In genomic region chr10:119595134-119595714, GRCh38 we compare ENCODE assay signal across 8 cellular contexts. TPM values are rescaled to one million over a fixed set of nuclear protein-coding genes. Genes with fewer than 3 reads are reported as not detected.
DNase-seq lines count a peak whose midpoint lies in the region; ATAC-seq and TF ChIP-seq lines count a peak whose summit lies in the region.

No MANE protein-coding gene starts in this region.

- H3K4me1 ChIP-seq in left lung (peaks cover 37 to 52% of the 10 kb centered on the region in 2 donors), upper lobe of left lung (peaks cover 41 to 51% (median 48%) of the 10 kb centered on the region in 4 donors)

- intact Hi-C loops in left lung (cut with DNase I) = no loop called here

- peak overlapping the region; percentile 98 for H3K27ac ChIP-seq in 22Rv1
- peak overlapping the region; percentile 98 to 99 for H3K27ac ChIP-seq in left lung
- peak overlapping the region; percentile 90 to 99 (median 96) for H3K27ac ChIP-seq in upper lobe of left lung

- 15 to 21% methylated on average over 7 of the region's 7 CpGs for WGBS in upper lobe of left lung, 2 donors

- no peak for TF ChIP-seq POLR2A in upper lobe of left lung (IDR thresholded peaks at IDR 0.05)

- TF ChIP-seq CTCF in 22Rv1 (IDR thresholded peaks at IDR 0.05) (no peak), left lung (IDR thresholded peaks at IDR 0.05) (no peak), upper lobe of left lung (IDR thresholded peaks at IDR 0.05) (no peak)

- H3K9me3 ChIP-seq in left lung = no peaks in the 10 kb centered on the region
- no peaks in the 10 kb centered on the region for H3K9me3 ChIP-seq in upper lobe of left lung

- no peak for TF ChIP-seq EP300 in upper lobe of left lung (IDR thresholded peaks at IDR 0.05)

- ATAC-seq in left lung (no peak), upper lobe of left lung (ENCODE audit: low FRiP score in 2 of 2) (no peak), HG03378 (IDR thresholded peaks at IDR 0.05; ENCODE audit: unreplicated experiment) (no peak)

- DNase-seq in HCEC 1CT (peak; percentile 61), amniotic stem cell (lab: John Stamatoyannopoulos, UW) (peak; percentile 23), left lung (no peak), upper lobe of left lung (no peak), NAMALWA (ENCODE audit: low spot score) (no peak), COLO668 (lab: John Stamatoyannopoulos, UW; ENCODE audit: unreplicated experiment) (no peak)

- H3K27me3 ChIP-seq in left lung (no peaks in the 10 kb centered on the region), upper lobe of left lung (no peaks in the 10 kb centered on the region)

- H3K4me3 ChIP-seq in left lung = peak overlapping the region; percentile 84 to 86
- peak overlapping the region; percentile 64 to 97 (median 86) for H3K4me3 ChIP-seq in upper lobe of left lung

- H3K36me3 ChIP-seq in left lung (peaks cover 0 to 17% of the 10 kb centered on the region in 2 donors), upper lobe of left lung (peaks cover 0 to 13% (median 0%) of the 10 kb centered on the region in 4 donors)

RNA-seq across cellular contexts. Expression of gene TIAL1, which starts 1.5 kb away (rescaled TPM):
- total RNA-seq in left lung (100 to 1,000 TPM; 101 to 108 TPM), upper lobe of left lung (100 to 1,000 TPM in 2 of 6 donors, 10 to 100 TPM in 4; 53.3 to 112 (median 87.9) TPM)

RNA-seq across cellular contexts. Expression of gene RGS10, which starts 52.7 kb away (rescaled TPM):
- 10 to 100 TPM; 23.3 to 26.7 TPM for total RNA-seq in left lung
- 10 to 100 TPM; 11.7 to 39.3 (median 26.5) TPM for total RNA-seq in upper lobe of left lung

RNA-seq across cellular contexts. Expression of gene BAG3, which starts 56.0 kb away (rescaled TPM):
- total RNA-seq in left lung (10 to 100 TPM; 43.1 to 49.9 TPM), upper lobe of left lung (10 to 100 TPM; 23.0 to 53.8 (median 40.3) TPM)

Comparison
In these comparisons a context has a peak if more than half of its experiments do, and no peak if none do; other contexts are left out.
1. DNase-seq: peak in HCEC 1CT (single experiment) and amniotic stem cell (single experiment); none in left lung (0 of 2), upper lobe of left lung (0 of 2), NAMALWA (single experiment) and COLO668 (single experiment).
2. Peak in every context shown above with its lines, with median percentiles within 50 percentile points of each other: H3K27ac ChIP-seq.